ENCODE assay signal across 17 cellular contexts in genomic region chr15:100186366-100186765, GRCh38.
DNase-seq lines count a peak whose midpoint lies in the region; ATAC-seq and TF ChIP-seq lines count a peak whose summit lies in the region.
"Had no signal": no experiment of that assay in that cellular context is flagged by ENCODE, and none has a peak within 500 bp of the region (broad histone marks: within the 10 kb centered on the region; RNA-seq: fewer than 3 reads in every experiment).

No MANE protein-coding gene starts in this region.

- H3K36me3 ChIP-seq in sigmoid colon, result no peaks in the 10 kb centered on the region
- H3K36me3 ChIP-seq: BLaER1 had no signal

- TF ChIP-seq POLR2A in sigmoid colon (IDR thresholded peaks at IDR 0.05), result no peak

- no peak overlapping the region for H3K4me3 ChIP-seq in sigmoid colon
- no peak overlapping the region for H3K4me3 ChIP-seq in foreskin fibroblast (ENCODE audit: low read depth in 1 of 2, low read length in 2 of 2)
- H3K4me3 ChIP-seq: BLaER1 had no signal

- intact Hi-C loops in sigmoid colon (cut with DNase I), result no loop called here

- no peak for TF ChIP-seq CTCF in sigmoid colon (IDR thresholded peaks at IDR 0.05)
- TF ChIP-seq CTCF in foreskin fibroblast (IDR thresholded peaks at IDR 0.05; ENCODE audit: low read depth, low read length), result no peak

- H3K4me1 ChIP-seq in sigmoid colon, result no peaks in the 10 kb centered on the region
- H3K4me1 ChIP-seq: Caco-2 had no signal

- H3K9me3 ChIP-seq in sigmoid colon, result no peaks in the 10 kb centered on the region
- H3K9me3 ChIP-seq: Caco-2 had no signal

- no peak overlapping the region for H3K27ac ChIP-seq in sigmoid colon
- H3K27ac ChIP-seq: BLaER1 had no signal

- no peak for TF ChIP-seq EP300 in sigmoid colon (IDR thresholded peaks at IDR 0.05)

- DNase-seq in activated effector memory CD4-positive, alpha-beta T cell treated with anti-CD3 and anti-CD28 coated beads, Interleukin-2, amount 50 U/mL, for 16 hours, result peak; percentile 10
- DNase-seq in activated effector memory CD4-positive, alpha-beta T cell treated with Interleukin-2 at 50 U/mL for 16 hours, result no peak
- DNase-seq in mesenteric fat pad (ENCODE audit: low spot score) (peak; percentile 43), sigmoid colon (peak; percentile 20), NCI-H2107 (lab: John Stamatoyannopoulos, UW) (no peak), foreskin fibroblast (no peak)
- DNase-seq in activated naive CD4-positive, alpha-beta T cell (lab: John Stamatoyannopoulos, UW), result no peak
- DNase-seq: 8988T; AML-193; CD8-positive, alpha-beta memory T cell; DMS53; GF-D8; HCEC 1CT; HFFc6 had no signal

- no peaks in the 10 kb centered on the region for H3K27me3 ChIP-seq in sigmoid colon
- H3K27me3 ChIP-seq: BLaER1 had no signal

- no peak for ATAC-seq in HG02763 (IDR thresholded peaks at IDR 0.05; ENCODE audit: unreplicated experiment)

- 94 to 97% methylated on average over 5 of the region's 5 CpGs for WGBS in sigmoid colon, 2 donors

Comparison
In these comparisons a context has a peak if more than half of its experiments do, and no peak if none do; other contexts are left out.
1. DNase-seq: peak in activated effector memory CD4-positive, alpha-beta T cell treated with anti-CD3 and anti-CD28 coated beads, Interleukin-2, amount 50 U/mL, for 16 hours (single experiment), mesenteric fat pad (single experiment) and sigmoid colon (single experiment); none in activated effector memory CD4-positive, alpha-beta T cell treated with Interleukin-2 at 50 U/mL for 16 hours (single experiment), activated naive CD4-positive, alpha-beta T cell (0 of 4), NCI-H2107 (single experiment) and foreskin fibroblast (0 of 2).